ENCODE assay signal across 13 cellular contexts in genomic region chr13:102729560-102730275, GRCh38. TPM values are rescaled to one million over a fixed set of nuclear protein-coding genes. Genes with fewer than 3 reads are reported as not detected.
DNase-seq lines count a peak whose midpoint lies in the region; TF ChIP-seq lines count a peak whose summit lies in the region.
"Had no signal": no experiment of that assay in that cellular context is flagged by ENCODE, and none has a peak within 500 bp of the region (broad histone marks: within the 10 kb centered on the region; RNA-seq: fewer than 3 reads in every experiment).

No MANE protein-coding gene starts in this region.

- H3K27ac Mint-ChIP-seq in endodermal cell = no peak overlapping the region

- H3F3A ChIP-seq in smooth muscle cell (ENCODE audit: low read depth) = no peaks in the 10 kb centered on the region

- H3K4me3 Mint-ChIP-seq in endodermal cell = no peak overlapping the region

- peak overlapping the region; percentile 45 for H3K4me2 ChIP-seq in mammary epithelial cell (ENCODE audit: insufficient read depth, low read depth, low read length)
- H3K4me2 ChIP-seq in smooth muscle cell = no peak overlapping the region

- H4K20me1 ChIP-seq in mammary epithelial cell (ENCODE audit: insufficient read depth, low read length) (no peaks in the 10 kb centered on the region), smooth muscle cell (ENCODE audit: low read depth) (no peaks in the 10 kb centered on the region)

- H3K4me1 Mint-ChIP-seq in endodermal cell = no peaks in the 10 kb centered on the region

- peaks cover 12% of the 10 kb centered on the region for H3K27me3 Mint-ChIP-seq in endodermal cell (ENCODE audit: insufficient read depth)

- no peak overlapping the region for H3K4me3 ChIP-seq in mammary epithelial cell (replicated peaks in 1 of 3; ENCODE audit: insufficient read depth in 1 of 3, low read depth in 2 of 3, low read length in 3 of 3)
- H3K4me3 ChIP-seq in endodermal cell (ENCODE audit: low read length) = no peak overlapping the region
- no peak overlapping the region for H3K4me3 ChIP-seq in smooth muscle cell
- H3K4me3 ChIP-seq: GM12878 had no signal

- no peaks in the 10 kb centered on the region for H3K36me3 ChIP-seq in mammary epithelial cell (ENCODE audit: insufficient read depth, low read length)
- H3K36me3 ChIP-seq in endodermal cell (ENCODE audit: control insufficient read depth, insufficient read depth, low read length) = no peaks in the 10 kb centered on the region
- no peaks in the 10 kb centered on the region for H3K36me3 ChIP-seq in smooth muscle cell (ENCODE audit: low read depth)

- H2AFZ ChIP-seq in mammary epithelial cell (ENCODE audit: low read depth, low read length) (peak overlapping the region; percentile 3), smooth muscle cell (ENCODE audit: low read depth) (no peak overlapping the region)

- 30% methylated on average over 8 of the region's 8 CpGs for WGBS in mammary epithelial cell (ENCODE audit: low coverage, missing lambda C conversion rate)
- 91 to 93% methylated on average over 4 to 7 of the region's 8 CpGs for WGBS in endodermal cell (ENCODE audit: insufficient coverage in 1 of 2, insufficient read length in 1 of 2), 2 experiments
- WGBS in smooth muscle cell (ENCODE audit: low lambda C conversion rate) = 82% methylated on average over 8 of the region's 8 CpGs

- H3K4me1 ChIP-seq in mammary epithelial cell (ENCODE audit: insufficient read depth, low read length) (peaks cover 15% of the 10 kb centered on the region), endodermal cell (ENCODE audit: control insufficient read depth, insufficient read depth, low read length) (no peaks in the 10 kb centered on the region), smooth muscle cell (ENCODE audit: low read depth) (no peaks in the 10 kb centered on the region)

- H3K79me2 ChIP-seq in mammary epithelial cell (ENCODE audit: insufficient read depth, low read length) (no peaks in the 10 kb centered on the region), smooth muscle cell (ENCODE audit: low read depth) (no peaks in the 10 kb centered on the region)

- no TSS peak for BruUV-seq in mammary epithelial cell (replicated peaks; lab: Mats Ljungman, UMichigan)

- no peaks in the 10 kb centered on the region for H3K27me3 ChIP-seq in mammary epithelial cell (ENCODE audit: insufficient read depth, low read length)
- peaks cover 28% of the 10 kb centered on the region for H3K27me3 ChIP-seq in endodermal cell (ENCODE audit: control insufficient read depth, insufficient read depth, low read length, poor library complexity, severe bottlenecking)
- H3K27me3 ChIP-seq in smooth muscle cell (ENCODE audit: low read depth) = no peaks in the 10 kb centered on the region

- CTCF ChIA-PET in mammary epithelial cell (lab: Charles Lee; ENCODE audit: low non-redundant PET) = no interaction called here

- H3K27ac ChIP-seq in mammary epithelial cell (ENCODE audit: insufficient read depth, low read depth, low read length) = peak overlapping the region; percentile 10
- no peak overlapping the region for H3K27ac ChIP-seq in endodermal cell (ENCODE audit: low read depth, low read length)
- no peak overlapping the region for H3K27ac ChIP-seq in smooth muscle cell (ENCODE audit: low read depth)

- intact Hi-C loops in mammary epithelial cell (cut with micrococcal nuclease) = loop anchor here (1.0 to 5.0 kb wide), 3 partner anchors 20 to 532 kb away; no protein-coding TSS in a partner anchor

- TF ChIP-seq CTCF in mammary epithelial cell (conservative IDR thresholded peaks at IDR 0.05 in 1 of 2, IDR thresholded peaks at IDR 0.05 in 1 of 2; ENCODE audit: extremely low read depth in 1 of 2, insufficient read depth in 1 of 2, low read depth in 1 of 2, low read length in 2 of 2) (no peak), endodermal cell (conservative IDR thresholded peaks at IDR 0.05) (no peak), smooth muscle cell (IDR thresholded peaks at IDR 0.05; ENCODE audit: borderline replicate concordance, insufficient read depth, poor library complexity, severe bottlenecking) (no peak)

- dilution Hi-C loops in mammary epithelial cell (cut with HindIII; ENCODE audit: low sequenced_read_pairs) = no loop called here

- in situ Hi-C loops in mammary epithelial cell (cut with MboI; ENCODE audit: low sequenced_read_pairs in 2 of 2) = loop anchor here in 1 of 2 donors (10.0 kb wide), 1 partner anchor 135 kb away; the partner anchor contains the start of gene TPP2

- no peak overlapping the region for H3K9ac ChIP-seq in mammary epithelial cell (ENCODE audit: insufficient read depth, low read length)
- H3K9ac ChIP-seq in endodermal cell (ENCODE audit: extremely low read depth, low read length, poor library complexity, severe bottlenecking) = no peak overlapping the region
- no peak overlapping the region for H3K9ac ChIP-seq in smooth muscle cell (ENCODE audit: low read depth)

- peaks cover 2% of the 10 kb centered on the region for H3K9me3 Mint-ChIP-seq in endodermal cell

- H3K36me3 Mint-ChIP-seq in endodermal cell (ENCODE audit: low read depth) = no peaks in the 10 kb centered on the region

- no peaks in the 10 kb centered on the region for H3K9me3 ChIP-seq in mammary epithelial cell (replicated peaks; ENCODE audit: insufficient read depth, low read length)
- no peaks in the 10 kb centered on the region for H3K9me3 ChIP-seq in endodermal cell (ENCODE audit: control insufficient read depth, low read length)
- no peaks in the 10 kb centered on the region for H3K9me3 ChIP-seq in smooth muscle cell (replicated peaks; ENCODE audit: low read depth)

- DNase-seq in DMS153 (lab: John Stamatoyannopoulos, UW) (peak; percentile 3), DMS153 treated with DMSO at 0.1 percent for 48 hours (lab: John Stamatoyannopoulos, UW; ENCODE audit: unreplicated experiment) (no peak), NCI-H146 treated with DMSO at 0.1 percent for 48 hours (lab: John Stamatoyannopoulos, UW; ENCODE audit: unreplicated experiment) (peak; percentile 26), mammary epithelial cell (peak; percentile 85), myocyte (ENCODE audit: low read depth) (peak; percentile 53), globus pallidus (ENCODE audit: low spot score) (no peak), endodermal cell (no peak), smooth muscle cell (lab: John Stamatoyannopoulos, UW; ENCODE audit: unreplicated experiment) (no peak)
- DNase-seq: activated CD4-positive, alpha-beta T cell treated with anti-CD3 and anti-CD28 coated beads, Interleukin-2, amount 50 U/mL, for 1 hour; caudate nucleus had no signal

RNA-seq across cellular contexts. Expression of gene METTL21C, which starts 34.9 kb away (rescaled TPM):
- total RNA-seq in mammary epithelial cell = not detected
- not detected for polyA plus RNA-seq in mammary epithelial cell
- not detected for polyA minus RNA-seq in mammary epithelial cell
- not detected in 2 replicates for total RNA-seq in myocyte
- polyA plus RNA-seq in myocyte (2012) = not detected
- not detected for total RNA-seq in endodermal cell
- polyA plus RNA-seq in endodermal cell (2013, experiment 1 of 2) = not detected
- polyA plus RNA-seq in endodermal cell (2013, experiment 2 of 2) = not detected
- not detected in 2 replicates for total RNA-seq in smooth muscle cell
- not detected in 2 replicates for polyA plus RNA-seq in smooth muscle cell
- total RNA-seq: OCI-LY7, temporal lobe had no signal
- polyA plus RNA-seq: GM12878 had no signal

RNA-seq across cellular contexts. Expression of gene TEX30, which starts 43.9 kb away (rescaled TPM):
- total RNA-seq in mammary epithelial cell (10 to 100 TPM; 10.5 to 14.2 TPM), myocyte (11.6 and 17.6 TPM in 2 replicates), endodermal cell (10 to 100 TPM; 10.0 to 11.5 TPM), smooth muscle cell (14.0 and 15.3 TPM in 2 replicates)
- polyA plus RNA-seq in mammary epithelial cell (16.6 TPM), smooth muscle cell (17.2 and 17.4 TPM in 2 replicates)
- 9.0 TPM for polyA minus RNA-seq in mammary epithelial cell
- 3.9 TPM for polyA plus RNA-seq in myocyte (2012)
- 18.5 TPM for polyA plus RNA-seq in endodermal cell (2013, experiment 1 of 2)
- polyA plus RNA-seq in endodermal cell (2013, experiment 2 of 2) = 19.6 TPM

Comparison
In these comparisons a context has a peak if more than half of its experiments do, and no peak if none do; other contexts are left out.
1. DNase-seq: peak in DMS153 (single experiment), NCI-H146 treated with DMSO at 0.1 percent for 48 hours (single experiment), mammary epithelial cell (single experiment) and myocyte (single experiment); none in DMS153 treated with DMSO at 0.1 percent for 48 hours (single experiment), globus pallidus (single experiment), endodermal cell (single experiment) and smooth muscle cell (single experiment).